23 cellular contexts compared by ENCODE assay signal in the genomic region with DNA sequence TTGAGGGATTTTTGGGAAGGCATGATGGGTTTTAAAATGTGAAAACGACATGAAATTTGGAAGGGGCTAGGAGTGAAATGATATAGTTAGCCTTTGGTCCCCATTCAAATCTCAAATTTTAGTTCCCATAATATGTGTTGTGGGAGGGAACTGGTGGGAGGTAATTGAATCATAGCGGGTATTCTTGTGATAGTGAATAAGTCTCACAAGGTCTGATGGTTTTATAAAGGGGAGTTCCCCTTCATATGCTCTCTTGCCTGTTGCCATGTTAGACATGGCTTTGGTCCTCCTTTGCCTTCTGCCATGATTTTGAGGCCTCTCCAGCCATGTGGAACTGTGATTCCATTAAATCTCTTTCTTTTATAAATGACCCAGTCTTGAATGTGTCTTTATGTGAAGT.
DNase-seq lines count a peak whose midpoint lies in the region; ATAC-seq and TF ChIP-seq lines count a peak whose summit lies in the region.
"Had no signal": no experiment of that assay in that cellular context is flagged by ENCODE, and none has a peak within 500 bp of the region (broad histone marks: within the 10 kb centered on the region; RNA-seq: fewer than 3 reads in every experiment).

No MANE protein-coding gene starts in this region.

- no peak overlapping the region for H3K27ac ChIP-seq in left ventricle myocardium inferior (replicated peaks)

- DNase-seq in left ventricle myocardium inferior (no peak), Right ventricle myocardium superior (no peak), COLO829 (ENCODE audit: low spot score) (no peak), NCI-H2081 treated with DMSO at 0.1 percent for 48 hours (lab: John Stamatoyannopoulos, UW) (no peak)
- DNase-seq in effector memory CD8-positive, alpha-beta T cell, result no peak
- DNase-seq: C1 segment of cervical spinal cord, DMS 273 treated with DMSO at 0.1 percent for 48 hours, DMS79, EL, GDM1, HCEC 1CT, KBM-7, MG63, NCI-H1694, NCI-H2029 treated with DMSO at 0.1 percent for 48 hours, NCI-H2227 treated with DMSO at 0.1 percent for 48 hours, NCI-H526 treated with DMSO at 0.1 percent for 48 hours, RPMI8226, SHP77 had no signal

- H3K27ac Mint-ChIP-seq in activated naive CD8-positive, alpha-beta T cell, result peak overlapping the region; percentile 55
- peak overlapping the region; percentile 7 to 10 for H3K27ac Mint-ChIP-seq in effector memory CD8-positive, alpha-beta T cell

- no peak for ATAC-seq in Right ventricle myocardium superior (ENCODE audit: poor library complexity)
- no peak for ATAC-seq in effector memory CD8-positive, alpha-beta T cell (replicated peaks)
- no peak for ATAC-seq in GM19467 (IDR thresholded peaks at IDR 0.05; ENCODE audit: unreplicated experiment)
- ATAC-seq: GM12878 had no signal

- intact Hi-C loops in left ventricle myocardium inferior (cut with micrococcal nuclease) (no loop called here), Right ventricle myocardium superior (cut with DNase I) (no loop called here)

- peak overlapping the region; percentile 6 for H3K4me3 ChIP-seq in left ventricle myocardium inferior
- H3K4me3 ChIP-seq: GM12878, MG63 had no signal

- H3K4me1 ChIP-seq in left ventricle myocardium inferior, result peaks cover 39% of the 10 kb centered on the region

- H3K9me3 ChIP-seq in left ventricle myocardium inferior (replicated peaks), result peaks cover 20% of the 10 kb centered on the region

- no peaks in the 10 kb centered on the region for H3K27me3 ChIP-seq in left ventricle myocardium inferior (ENCODE audit: low read depth)
- H3K27me3 ChIP-seq: MG63 had no signal

- H3K27me3 Mint-ChIP-seq in activated naive CD8-positive, alpha-beta T cell, result no peaks in the 10 kb centered on the region
- no peaks in the 10 kb centered on the region for H3K27me3 Mint-ChIP-seq in effector memory CD8-positive, alpha-beta T cell
- H3K27me3 Mint-ChIP-seq: CD4-positive, alpha-beta memory T cell had no signal

- peaks cover 11% of the 10 kb centered on the region for H3K36me3 ChIP-seq in left ventricle myocardium inferior
- H3K36me3 ChIP-seq: MG63 had no signal

- H3K36me3 Mint-ChIP-seq in activated naive CD8-positive, alpha-beta T cell, result peaks cover 36% of the 10 kb centered on the region
- no peaks in the 10 kb centered on the region for H3K36me3 Mint-ChIP-seq in effector memory CD8-positive, alpha-beta T cell (ENCODE audit: insufficient read depth)

- no peak for TF ChIP-seq CTCF in left ventricle myocardium inferior (IDR thresholded peaks at IDR 0.05; ENCODE audit: borderline replicate concordance)

- peaks cover 16% of the 10 kb centered on the region for H3K9me3 Mint-ChIP-seq in activated naive CD8-positive, alpha-beta T cell (ENCODE audit: low read depth)
- H3K9me3 Mint-ChIP-seq in effector memory CD8-positive, alpha-beta T cell, result peaks cover 4 to 11% of the 10 kb centered on the region in 2 donors

- H3K4me3 Mint-ChIP-seq in activated naive CD8-positive, alpha-beta T cell, result no peak overlapping the region
- no peak overlapping the region for H3K4me3 Mint-ChIP-seq in effector memory CD8-positive, alpha-beta T cell
- H3K4me3 Mint-ChIP-seq: CD4-positive, alpha-beta memory T cell had no signal

- H3K4me1 Mint-ChIP-seq in activated naive CD8-positive, alpha-beta T cell (ENCODE audit: low read depth), result peaks cover 44% of the 10 kb centered on the region
- peaks cover 25 to 40% of the 10 kb centered on the region in 2 donors for H3K4me1 Mint-ChIP-seq in effector memory CD8-positive, alpha-beta T cell (ENCODE audit: low read depth in 2 of 2)
